Comparison of ENCODE assay signal across 1 cellular context in the genomic region with DNA sequence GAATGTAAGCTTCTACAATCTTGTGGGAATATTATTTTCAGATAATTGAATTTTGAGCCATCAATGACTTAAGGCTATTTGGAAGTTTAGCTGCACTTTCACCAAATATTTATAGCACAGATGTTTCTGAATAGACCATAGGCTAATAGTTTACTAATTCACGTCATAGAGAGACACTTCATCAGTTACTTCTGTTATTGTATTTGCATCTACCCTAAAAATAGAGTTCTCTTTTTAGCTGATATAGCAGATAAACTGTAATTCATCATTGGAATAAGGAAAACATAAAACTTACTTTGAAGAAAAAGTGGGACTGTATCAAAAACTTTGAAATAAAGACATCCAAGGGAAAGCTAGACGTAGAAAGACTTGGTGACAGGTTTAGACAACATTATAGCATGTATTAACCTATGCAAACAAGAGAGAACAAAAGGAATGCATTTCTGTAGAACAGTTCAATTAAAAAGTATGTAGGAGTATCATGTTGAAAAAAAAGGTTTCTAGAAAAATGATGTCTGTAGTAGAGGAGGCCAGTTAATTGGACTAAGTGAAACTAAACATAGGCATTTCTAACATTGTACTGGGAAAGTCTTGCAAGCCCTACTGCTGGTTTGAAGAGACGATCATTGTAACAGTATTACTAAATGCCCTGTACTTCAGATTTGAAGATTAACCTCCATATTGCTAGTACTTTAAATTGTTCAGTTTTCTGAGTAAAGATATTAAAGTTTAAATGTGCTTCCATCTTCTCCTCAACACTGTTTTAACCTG.
TF ChIP-seq lines count a peak whose summit lies in the region.

No MANE protein-coding gene starts in this region.

TF ChIP-seq in IMR-90, 13 proteins besides CTCF, POLR2A, EP300 and RAD21:
- peak; percentile 77 for TF ChIP-seq MAFK (IDR thresholded peaks at IDR 0.05; ENCODE audit: low read depth, low read length)
- TF ChIP-seq USF2 (IDR thresholded peaks at IDR 0.05; ENCODE audit: low read depth, low read length): no peak
